ENCODE assay signal across 7 cellular contexts in the genomic region with DNA sequence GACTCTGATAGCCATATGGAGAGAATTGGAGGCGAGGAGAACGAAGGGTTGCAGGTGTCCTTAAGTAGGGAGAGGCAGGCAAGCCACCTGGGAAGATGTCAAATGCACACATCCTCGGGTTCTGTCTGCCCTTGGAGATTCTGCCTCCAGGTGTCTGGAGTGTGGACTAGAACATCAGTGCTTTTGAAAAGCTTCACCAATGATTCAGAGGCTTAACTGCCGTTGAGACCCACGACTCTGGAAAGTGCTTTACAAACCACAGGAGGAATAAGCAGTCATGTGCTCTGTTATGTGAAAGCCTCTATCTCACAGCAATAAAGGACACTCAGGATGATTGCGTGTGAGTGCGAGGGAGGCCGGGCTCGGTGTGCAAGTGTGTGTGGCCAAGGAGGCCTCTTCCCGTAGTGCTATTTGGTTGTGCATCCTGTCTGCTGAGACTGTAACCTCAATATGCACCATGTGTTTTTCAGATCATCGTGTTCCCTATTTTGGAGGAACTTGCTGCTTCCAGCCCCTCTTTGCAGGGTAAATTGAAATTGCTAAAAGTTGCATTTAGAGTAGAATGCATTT.
DNase-seq lines count a peak whose midpoint lies in the region; ATAC-seq, FAIRE-seq and TF ChIP-seq lines count a peak whose summit lies in the region.
"Not testable (repeated sequence)": the region's sequence is repeated elsewhere in the genome, so short reads cannot be mapped to it uniquely, and the experiment has no call there.

No MANE protein-coding gene starts in this region.

- H3K4me3 Mint-ChIP-seq in activated B cell treated with CpG ODN at 0.5 μM for 24 hours; activated T-cell treated with anti-CD3 and anti-CD28 coated beads, Interleukin-2, amount 50 U/mL, for 72 hours; dendritic cell treated with granulocyte-macrophage colony-stimulating factor and Interleukin-4, amounts not matched to agents 40 ng/mL and 50 ng/mL, for 4 days: not testable (repeated sequence)

- peak; percentile 29 for ATAC-seq in activated B cell treated with CpG ODN at 0.5 μM for 24 hours (ENCODE audit: low read depth)
- peak; percentile 24 to 41 for ATAC-seq in activated T-cell treated with anti-CD3 and anti-CD28 coated beads, Interleukin-2, amount 50 U/mL, for 72 hours (replicated peaks in 1 of 2)

- POLR2A ChIA-PET in activated B cell treated with CpG ODN at 0.5 μM for 24 hours (lab: Charles Lee) = not testable (repeated sequence)

- not testable (repeated sequence) for DNase-seq in GM18507 (ENCODE audit: extremely low spot score, insufficient read length, low read depth); activated B cell treated with CpG ODN at 0.5 μM for 24 hours
- peak; percentile 74 for DNase-seq in Jurkat, Clone E6-1 (ENCODE audit: low read depth, low spot score)
- DNase-seq in NOMO-1 treated with DMSO at 0.1 percent for 48 hours (lab: John Stamatoyannopoulos, UW; ENCODE audit: unreplicated experiment) = peak; percentile 49
- peak in 1 of 2 donors; percentile 36 for DNase-seq in activated T-cell treated with anti-CD3 and anti-CD28 coated beads, Interleukin-2, amount 50 U/mL, for 72 hours
- peak; percentile 22 for DNase-seq in stimulated activated CD4-positive, alpha-beta T cell treated with anti-CD3 and anti-CD28 coated beads, Interleukin-15, amount 100 ng/mL, for 24 hours

- peak; percentile 64 for FAIRE-seq in GM18507 (lab: Jason Lieb, UNC)

- not testable (repeated sequence) for H3K36me3 Mint-ChIP-seq in activated B cell treated with CpG ODN at 0.5 μM for 24 hours (ENCODE audit: low read depth); activated T-cell treated with anti-CD3 and anti-CD28 coated beads, Interleukin-2, amount 50 U/mL, for 72 hours (ENCODE audit: insufficient read depth in 2 of 2); dendritic cell treated with granulocyte-macrophage colony-stimulating factor and Interleukin-4, amounts not matched to agents 40 ng/mL and 50 ng/mL, for 4 days (ENCODE audit: low read depth)

- CTCF ChIA-PET in activated B cell treated with CpG ODN at 0.5 μM for 24 hours (lab: Charles Lee) = not testable (repeated sequence)

- not testable (repeated sequence) for H3K9me3 Mint-ChIP-seq in activated B cell treated with CpG ODN at 0.5 μM for 24 hours; activated T-cell treated with anti-CD3 and anti-CD28 coated beads, Interleukin-2, amount 50 U/mL, for 72 hours; dendritic cell treated with granulocyte-macrophage colony-stimulating factor and Interleukin-4, amounts not matched to agents 40 ng/mL and 50 ng/mL, for 4 days

- H3K4me1 Mint-ChIP-seq in activated B cell treated with CpG ODN at 0.5 μM for 24 hours = not testable (repeated sequence)
- peaks cover 60% of the 10 kb centered on the region for H3K4me1 Mint-ChIP-seq in activated T-cell treated with anti-CD3 and anti-CD28 coated beads, Interleukin-2, amount 50 U/mL, for 72 hours (ENCODE audit: low read depth)
- H3K4me1 Mint-ChIP-seq in dendritic cell treated with granulocyte-macrophage colony-stimulating factor and Interleukin-4, amounts not matched to agents 40 ng/mL and 50 ng/mL, for 4 days (ENCODE audit: low read depth) = peaks cover 36% of the 10 kb centered on the region

- not testable (repeated sequence) for H3K27me3 Mint-ChIP-seq in activated B cell treated with CpG ODN at 0.5 μM for 24 hours; dendritic cell treated with granulocyte-macrophage colony-stimulating factor and Interleukin-4, amounts not matched to agents 40 ng/mL and 50 ng/mL, for 4 days
- H3K27me3 Mint-ChIP-seq in activated T-cell treated with anti-CD3 and anti-CD28 coated beads, Interleukin-2, amount 50 U/mL, for 72 hours (ENCODE audit: low read depth) = peaks cover 20% of the 10 kb centered on the region

- not testable (repeated sequence) for TF ChIP-seq CTCF in activated B cell treated with CpG ODN at 0.5 μM for 24 hours (IDR thresholded peaks at IDR 0.05)

- H3K27ac Mint-ChIP-seq in activated B cell treated with CpG ODN at 0.5 μM for 24 hours; activated T-cell treated with anti-CD3 and anti-CD28 coated beads, Interleukin-2, amount 50 U/mL, for 72 hours: not testable (repeated sequence)
- peak overlapping the region; percentile 69 for H3K27ac Mint-ChIP-seq in dendritic cell treated with granulocyte-macrophage colony-stimulating factor and Interleukin-4, amounts not matched to agents 40 ng/mL and 50 ng/mL, for 4 days

- intact Hi-C loops in activated B cell treated with CpG ODN at 0.5 μM for 24 hours (cut with micrococcal nuclease); dendritic cell treated with granulocyte-macrophage colony-stimulating factor and Interleukin-4, amounts not matched to agents 40 ng/mL and 50 ng/mL, for 4 days (cut with micrococcal nuclease): not testable (repeated sequence)

- not testable (repeated sequence) for H3K4me3 ChIP-seq in Jurkat, Clone E6-1 (ENCODE audit: low read length)
